ENCODE assay signal across 13 cellular contexts in genomic region chr22:49503321-49503720, GRCh38.
"Had no signal": no experiment of that assay in that cellular context is flagged by ENCODE, and none has a peak within 500 bp of the region (broad histone marks: within the 10 kb centered on the region; RNA-seq: fewer than 3 reads in every experiment).

No MANE protein-coding gene starts in this region.

- H3K36me3 ChIP-seq: colonic mucosa, esophagus muscularis mucosa had no signal

- H3K79me2 ChIP-seq: parathyroid adenoma had no signal

- H3K4me1 ChIP-seq: colonic mucosa, esophagus muscularis mucosa, parathyroid adenoma had no signal

- H3K9ac ChIP-seq: parathyroid adenoma had no signal

- H2AFZ ChIP-seq: parathyroid adenoma had no signal

- DNase-seq: activated CD4-positive, alpha-beta T cell treated with anti-CD3 and anti-CD28 coated beads, Interleukin-2, amount 10 ng/mL, durations not matched to agents 7 days and 5 days; activated CD8-positive, alpha-beta memory T cell treated with anti-CD3 and anti-CD28 coated beads, Interleukin-2, amount 50 U/mL, for 48 hours; activated gamma-delta T cell; activated T-cell treated with anti-CD3 and anti-CD28 coated beads, Interleukin-2, amount 50 U/mL, for 72 hours; central memory CD4-positive, alpha-beta T cell; colonic mucosa; hippocampal formation; left ventricle myocardium superior; mucosa of descending colon; naive thymus-derived CD4-positive, alpha-beta T cell; stimulated activated CD4-positive, alpha-beta T cell treated with anti-CD3 and anti-CD28 coated beads, Interleukin-12 subunit alpha, Interleukin-12 subunit beta, amount 100 ng/mL, for 4 hours had no signal

- H3K9me3 ChIP-seq: colonic mucosa, esophagus muscularis mucosa, mucosa of descending colon had no signal

- H3K4me3 ChIP-seq: colonic mucosa, esophagus muscularis mucosa, mucosa of descending colon had no signal

- H3K27me3 ChIP-seq: colonic mucosa had no signal

- ATAC-seq: left ventricle myocardium superior; mucosa of descending colon; naive thymus-derived CD4-positive, alpha-beta T cell had no signal

- H3K27ac ChIP-seq: colonic mucosa, esophagus muscularis mucosa, parathyroid adenoma had no signal
